1 cellular context compared by ENCODE assay signal in the genomic region with DNA sequence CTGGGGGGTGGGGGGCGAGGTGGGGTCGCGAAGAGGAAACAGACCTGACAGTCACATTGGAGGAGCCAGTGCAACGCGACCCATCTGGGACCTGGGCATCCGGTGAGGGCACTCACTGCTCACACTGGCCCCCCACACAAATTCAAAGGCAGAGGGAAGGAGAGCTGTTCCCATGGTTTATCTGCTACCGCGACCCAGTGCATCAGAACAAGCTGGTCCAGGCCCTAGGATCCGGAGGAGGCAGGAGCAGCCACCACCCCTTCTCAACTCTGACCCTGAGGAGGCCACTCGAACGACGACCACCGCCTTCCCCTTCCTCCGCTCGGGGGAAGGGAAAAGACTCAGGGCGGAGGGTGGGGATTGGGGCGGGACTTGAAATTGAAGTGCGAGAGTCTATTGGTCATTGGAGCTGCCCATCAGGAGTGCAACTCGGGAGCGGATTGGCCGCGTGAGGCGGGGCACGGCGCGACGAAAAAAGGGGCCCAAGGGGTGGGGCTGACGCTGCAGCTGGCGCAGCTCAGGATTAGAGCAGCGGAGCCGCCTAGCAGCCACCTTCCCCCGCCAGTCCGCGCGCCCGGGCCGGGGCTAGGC.
TF ChIP-seq lines count a peak whose summit lies in the region.

Gene CDK5R2 (plus strand): TSS at position 526 of the 591 bp plus-strand sequence. CDS start 155 bp downstream, outside the sequence.

TF ChIP-seq in H1, 55 proteins besides CTCF, POLR2A, EP300 and RAD21:
- TF ChIP-seq SP2 (IDR thresholded peaks at IDR 0.05; ENCODE audit: low read length) (peak; percentile 69), CHD1 (IDR thresholded peaks at IDR 0.05; ENCODE audit: low read depth, low read length) (no peak), SIN3A (conservative IDR thresholded peaks at IDR 0.05 in 1 of 2, IDR thresholded peaks at IDR 0.05 in 1 of 2; ENCODE audit: low read depth in 1 of 2, low read length in 2 of 2) (peak in 1 of 2 experiments; percentile 48; a peak in 1 of 4 replicates), E2F6 (IDR thresholded peaks at IDR 0.05) (peak; percentile 31; the same call in 1 of the 2 replicates), CHD2 (IDR thresholded peaks at IDR 0.05; ENCODE audit: low read length) (peak; percentile 81), POU5F1 (IDR thresholded peaks at IDR 0.05; ENCODE audit: low read depth, low read length) (no peak), SP4 (IDR thresholded peaks at IDR 0.05; ENCODE audit: low read length) (peak; percentile 81), CBX8 (IDR thresholded peaks at IDR 0.05; ENCODE audit: borderline replicate concordance, low read depth, low read length) (no peak), MAX (IDR thresholded peaks at IDR 0.05) (no peak), ZNF274 (IDR thresholded peaks at IDR 0.05; ENCODE audit: borderline replicate concordance, extremely low read depth, low read length) (no peak), BRCA1 (IDR thresholded peaks at IDR 0.05; ENCODE audit: low read depth, low read length) (no peak), YY1 (IDR thresholded peaks at IDR 0.05; ENCODE audit: low read depth, low read length) (no peak), KDM5A (IDR thresholded peaks at IDR 0.05; ENCODE audit: low read length) (no peak), PHF8 (conservative IDR thresholded peaks at IDR 0.05; ENCODE audit: low read depth, low read length) (0 out of 2 replicates have a peak, but pooled peaks have one; percentile 30), EZH2 (IDR thresholded peaks at IDR 0.05; ENCODE audit: low read depth, low read length, severe bottlenecking) (no peak), RXRA (IDR thresholded peaks at IDR 0.05; ENCODE audit: insufficient read depth, low read depth, low read length) (no peak), RFX5 (IDR thresholded peaks at IDR 0.05; ENCODE audit: borderline replicate concordance, low read depth, low read length) (no peak), GTF2F1 (IDR thresholded peaks at IDR 0.05; ENCODE audit: borderline replicate concordance, low read depth, low read length) (no peak), CREB1 (IDR thresholded peaks at IDR 0.05) (peak; percentile 84), SP1 (IDR thresholded peaks at IDR 0.05; ENCODE audit: low read depth, low read length) (peak; percentile 90), CTBP2 (IDR thresholded peaks at IDR 0.05; ENCODE audit: borderline replicate concordance, insufficient read depth, insufficient read length, low read length) (no peak), TAF1 (IDR thresholded peaks at IDR 0.05; ENCODE audit: low read depth, low read length) (0 out of 2 replicates have a peak, but pooled peaks have one; percentile 21), HDAC6 (IDR thresholded peaks at IDR 0.05; ENCODE audit: low read depth, low read length) (no peak), KDM4A (IDR thresholded peaks at IDR 0.05; ENCODE audit: low read depth, low read length, severe bottlenecking) (peak; percentile 93)
- TF ChIP-seq, protein P1, sequence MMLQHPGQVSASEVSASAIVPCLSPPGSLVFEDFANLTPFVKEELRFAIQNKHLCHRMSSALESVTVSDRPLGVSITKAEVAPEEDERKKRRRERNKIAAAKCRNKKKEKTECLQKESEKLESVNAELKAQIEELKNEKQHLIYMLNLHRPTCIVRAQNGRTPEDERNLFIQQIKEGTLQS (IDR thresholded peaks at IDR 0.05; ENCODE audit: insufficient read depth, low read depth, low read length), result no peak
